1 cellular context compared by ENCODE assay signal in the genomic region with DNA sequence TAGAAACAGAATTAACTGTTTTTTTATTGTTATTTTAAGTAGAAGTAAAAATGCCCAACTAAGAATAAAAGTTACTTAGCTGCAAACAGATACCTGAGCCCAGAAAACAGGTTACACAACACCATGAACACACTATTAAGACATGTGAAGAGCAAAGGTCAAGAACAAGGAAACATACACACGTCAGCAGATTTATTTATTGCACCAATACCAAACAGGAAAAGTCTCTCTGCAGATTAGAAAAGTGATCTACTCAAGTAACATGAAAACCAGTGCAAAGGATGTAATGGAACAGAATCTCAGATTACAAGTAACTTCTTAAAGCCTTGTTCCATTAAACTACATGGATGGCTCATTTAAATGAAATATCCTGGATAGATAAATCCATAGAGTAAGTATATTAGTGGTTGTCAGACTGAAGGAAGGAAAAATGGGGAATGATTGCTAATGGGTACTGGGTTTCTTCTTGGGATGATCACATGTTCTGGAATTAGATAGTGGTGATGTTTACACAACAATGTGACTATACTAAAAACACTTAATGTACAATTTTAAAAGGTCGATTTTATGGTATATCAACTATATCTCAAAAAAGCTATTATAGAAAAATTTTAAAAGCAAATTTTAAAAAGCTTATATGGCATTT.
TF ChIP-seq lines count a peak whose summit lies in the region.

No MANE protein-coding gene starts in this region.

TF ChIP-seq in liver, 16 proteins besides CTCF, POLR2A, EP300 and RAD21 (continued from another document):
- TF ChIP-seq, protein P1, sequence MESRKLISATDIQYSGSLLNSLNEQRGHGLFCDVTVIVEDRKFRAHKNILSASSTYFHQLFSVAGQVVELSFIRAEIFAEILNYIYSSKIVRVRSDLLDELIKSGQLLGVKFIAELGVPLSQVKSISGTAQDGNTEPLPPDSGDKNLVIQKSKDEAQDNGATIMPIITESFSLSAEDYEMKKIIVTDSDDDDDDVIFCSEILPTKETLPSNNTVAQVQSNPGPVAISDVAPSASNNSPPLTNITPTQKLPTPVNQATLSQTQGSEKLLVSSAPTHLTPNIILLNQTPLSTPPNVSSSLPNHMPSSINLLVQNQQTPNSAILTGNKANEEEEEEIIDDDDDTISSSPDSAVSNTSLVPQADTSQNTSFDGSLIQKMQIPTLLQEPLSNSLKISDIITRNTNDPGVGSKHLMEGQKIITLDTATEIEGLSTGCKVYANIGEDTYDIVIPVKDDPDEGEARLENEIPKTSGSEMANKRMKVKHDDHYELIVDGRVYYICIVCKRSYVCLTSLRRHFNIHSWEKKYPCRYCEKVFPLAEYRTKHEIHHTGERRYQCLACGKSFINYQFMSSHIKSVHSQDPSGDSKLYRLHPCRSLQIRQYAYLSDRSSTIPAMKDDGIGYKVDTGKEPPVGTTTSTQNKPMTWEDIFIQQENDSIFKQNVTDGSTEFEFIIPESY (IDR thresholded peaks at IDR 0.05) = peak; percentile 38
- TF ChIP-seq EGR1 (IDR thresholded peaks at IDR 0.05; ENCODE audit: low read depth in 2 of 2) = no peak
- TF ChIP-seq NR2F2 (IDR thresholded peaks at IDR 0.05) = peak; percentile 89
TF ChIP-seq in liver: peak in this region for 12.
